In genomic region chr13:50319603-50320296, GRCh38 we compare ENCODE assay signal across 11 cellular contexts.
DNase-seq lines count a peak whose midpoint lies in the region; ATAC-seq and TF ChIP-seq lines count a peak whose summit lies in the region.
"Had no signal": no experiment of that assay in that cellular context is flagged by ENCODE, and none has a peak within 500 bp of the region (broad histone marks: within the 10 kb centered on the region; RNA-seq: fewer than 3 reads in every experiment).

No MANE protein-coding gene starts in this region.

- H3K4me1 Mint-ChIP-seq in naive thymus-derived CD4-positive, alpha-beta T cell, result peaks cover 0 to 20% (median 12%) of the 10 kb centered on the region in 7 donors

- intact Hi-C loops in naive thymus-derived CD4-positive, alpha-beta T cell (cut with micrococcal nuclease), result loop anchor here in 1 of 2 donors (10.0 kb wide), 1 partner anchor 595 kb away; no protein-coding TSS in a partner anchor
- intact Hi-C loops in esophagus squamous epithelium (cut with DNase I), result no loop called here

- peaks cover 0 to 5% (median 0%) of the 10 kb centered on the region in 11 donors for H3K9me3 Mint-ChIP-seq in naive thymus-derived CD4-positive, alpha-beta T cell

- H3K27ac ChIP-seq in naive thymus-derived CD4-positive, alpha-beta T cell (ENCODE audit: low read depth, low read length), result no peak overlapping the region
- no peak overlapping the region for H3K27ac ChIP-seq in esophagus squamous epithelium
- H3K27ac ChIP-seq: RWPE1, sigmoid colon, suprapubic skin had no signal

- CTCF ChIA-PET in naive thymus-derived CD4-positive, alpha-beta T cell (lab: Charles Lee), result interaction anchor here (1.3 kb wide), 1 partner anchor 592 kb away, joined by 3 read pairs; no protein-coding TSS in a partner anchor

- H3K4me3 Mint-ChIP-seq in naive thymus-derived CD4-positive, alpha-beta T cell, result peak overlapping the region in 3 of 10 donors; percentile 1 to 12 (median 10)

- no peak for TF ChIP-seq CTCF in NB4 (IDR thresholded peaks at IDR 0.05; ENCODE audit: low read depth, low read length)
- no peak for TF ChIP-seq CTCF in esophagus squamous epithelium (IDR thresholded peaks at IDR 0.05)

- peaks cover 0 to 11% (median 0%) of the 10 kb centered on the region in 5 donors for H3K27me3 Mint-ChIP-seq in naive thymus-derived CD4-positive, alpha-beta T cell

- H3K27me3 ChIP-seq in naive thymus-derived CD4-positive, alpha-beta T cell (ENCODE audit: control insufficient read depth in 2 of 2, insufficient read depth in 2 of 2, low read length in 2 of 2), result no peaks in the 10 kb centered on the region
- no peaks in the 10 kb centered on the region for H3K27me3 ChIP-seq in esophagus squamous epithelium
- H3K27me3 ChIP-seq: sigmoid colon, suprapubic skin had no signal

- peak overlapping the region in 8 of 9 donors; percentile 21 to 77 (median 46) for H3K27ac Mint-ChIP-seq in naive thymus-derived CD4-positive, alpha-beta T cell

- H3K4me3 ChIP-seq in NB4 (ENCODE audit: low read depth, low read length) (no peak overlapping the region), esophagus squamous epithelium (no peak overlapping the region)
- no peak overlapping the region for H3K4me3 ChIP-seq in naive thymus-derived CD4-positive, alpha-beta T cell (ENCODE audit: low read length)
- H3K4me3 ChIP-seq: sigmoid colon, suprapubic skin had no signal

- no peaks in the 10 kb centered on the region for H3K36me3 ChIP-seq in naive thymus-derived CD4-positive, alpha-beta T cell (ENCODE audit: control insufficient read depth in 2 of 3, insufficient read depth in 3 of 3, low read length in 3 of 3)
- H3K36me3 ChIP-seq in esophagus squamous epithelium, result no peaks in the 10 kb centered on the region
- H3K36me3 ChIP-seq: sigmoid colon, suprapubic skin had no signal

- DNase-seq in Caki2 (ENCODE audit: low read depth) (peak; percentile 19), NB4 (ENCODE audit: low read depth) (peak; percentile 83), T47D (ENCODE audit: low read depth in 1 of 2, low spot score in 1 of 2) (peak; percentile 6 to 88), esophagus squamous epithelium (lab: John Stamatoyannopoulos, UW) (no peak)
- peak in 1 of 9 donors; percentile 7 for DNase-seq in naive thymus-derived CD4-positive, alpha-beta T cell
- DNase-seq: sigmoid colon had no signal

- POLR2A ChIA-PET in naive thymus-derived CD4-positive, alpha-beta T cell (lab: Charles Lee), result no interaction called here

- H3K4me1 ChIP-seq in naive thymus-derived CD4-positive, alpha-beta T cell (ENCODE audit: control insufficient read depth in 2 of 2, insufficient read depth in 2 of 2, low read length in 2 of 2), result peaks cover 0 to 28% of the 10 kb centered on the region in 2 donors
- peaks cover 0 to 6% (median 0%) of the 10 kb centered on the region in 3 donors for H3K4me1 ChIP-seq in esophagus squamous epithelium
- H3K4me1 ChIP-seq: sigmoid colon, suprapubic skin had no signal

- peak; percentile 55 for ATAC-seq in naive thymus-derived CD4-positive, alpha-beta T cell
- ATAC-seq in HG02970 (IDR thresholded peaks at IDR 0.05; ENCODE audit: low FRiP score, unreplicated experiment) (no peak), HG03196 (IDR thresholded peaks at IDR 0.05; ENCODE audit: unreplicated experiment) (no peak), HG02973 (IDR thresholded peaks at IDR 0.05; ENCODE audit: unreplicated experiment) (no peak)

- WGBS in esophagus squamous epithelium, 2 donors, result 68 to 72% methylated on average over 3 of the region's 3 CpGs

- no peak for TF ChIP-seq POLR2A in NB4 (IDR thresholded peaks at IDR 0.05; ENCODE audit: extremely low read depth, insufficient read length)
- TF ChIP-seq POLR2A in esophagus squamous epithelium (IDR thresholded peaks at IDR 0.05), result no peak

- H3K9me3 ChIP-seq in naive thymus-derived CD4-positive, alpha-beta T cell (ENCODE audit: control insufficient read depth in 2 of 3, low read length in 3 of 3), result no peaks in the 10 kb centered on the region
- no peaks in the 10 kb centered on the region for H3K9me3 ChIP-seq in esophagus squamous epithelium
- H3K9me3 ChIP-seq: sigmoid colon had no signal

- in situ Hi-C loops in Caki2 (cut with HindIII; ENCODE audit: low pct_unique_long_range_greater_than_20kb, low sequenced_read_pairs) (no loop called here), T47D (cut with HindIII; ENCODE audit: low pct_unique_long_range_greater_than_20kb, low sequenced_read_pairs) (no loop called here)

- no peaks in the 10 kb centered on the region for H3K36me3 Mint-ChIP-seq in naive thymus-derived CD4-positive, alpha-beta T cell
